Comparison of ENCODE assay signal across 11 cellular contexts in genomic region chr18:63683152-63683551, GRCh38. TPM values are rescaled to one million over a fixed set of nuclear protein-coding genes. Genes with fewer than 3 reads are reported as not detected.
A peak's percentile ranks its signal among the peaks of the same experiment; 100 is the strongest.
DNase-seq lines count a peak whose midpoint lies in the region; ATAC-seq and TF ChIP-seq lines count a peak whose summit lies in the region.
"Had no signal": no experiment of that assay in that cellular context is flagged by ENCODE, and none has a peak within 500 bp of the region (broad histone marks: within the 10 kb centered on the region; RNA-seq: fewer than 3 reads in every experiment).

No MANE protein-coding gene starts in this region.

- no peaks in the 10 kb centered on the region for H3K9me3 ChIP-seq in effector memory CD4-positive, alpha-beta T cell (ENCODE audit: control insufficient read depth, low read length)

- no peak overlapping the region for H4K5ac ChIP-seq in mesendoderm (ENCODE audit: low read length)

- H3K4me3 Mint-ChIP-seq in naive thymus-derived CD8-positive, alpha-beta T cell, result no peak overlapping the region
- H3K4me3 Mint-ChIP-seq: activated T-cell treated with anti-CD3 and anti-CD28 coated beads, Interleukin-2, amount 50 U/mL, for 4 hours; natural killer cell had no signal

- TF ChIP-seq CTCF in AG04449 (IDR thresholded peaks at IDR 0.05; ENCODE audit: insufficient read depth, low read length, missing control alignments), result no peak

- 100% methylated on average over 1 of the region's 2 CpGs for WGBS in mesendoderm (ENCODE audit: extremely low coverage, insufficient coverage, low lambda C conversion rate)

- H3K56ac ChIP-seq in mesendoderm (ENCODE audit: low read length), result no peak overlapping the region

- H2BK5ac ChIP-seq in mesendoderm (ENCODE audit: low read length), result no peak overlapping the region

- no peaks in the 10 kb centered on the region for H3K4me1 ChIP-seq in mesendoderm (ENCODE audit: control insufficient read depth, low read depth, low read length)
- H3K4me1 ChIP-seq in effector memory CD4-positive, alpha-beta T cell (ENCODE audit: control insufficient read depth, insufficient read depth, low read length, poor library complexity, severe bottlenecking), result no peaks in the 10 kb centered on the region

- H3K9me3 Mint-ChIP-seq in naive thymus-derived CD8-positive, alpha-beta T cell, result peaks cover 0 to 19% (median 3%) of the 10 kb centered on the region in 9 donors
- H3K9me3 Mint-ChIP-seq: activated T-cell treated with anti-CD3 and anti-CD28 coated beads, Interleukin-2, amount 50 U/mL, for 4 hours had no signal

- peak overlapping the region; percentile 65 for H3K18ac ChIP-seq in mesendoderm (ENCODE audit: low read length)

- no peak for ATAC-seq in GM18858 (IDR thresholded peaks at IDR 0.05; ENCODE audit: unreplicated experiment)
- no peak for ATAC-seq in naive thymus-derived CD8-positive, alpha-beta T cell
- ATAC-seq: activated T-cell treated with anti-CD3 and anti-CD28 coated beads, Interleukin-2, amount 50 U/mL, for 4 hours; natural killer cell had no signal

- no peak overlapping the region for H2AK5ac ChIP-seq in mesendoderm (ENCODE audit: low read length)

- no peak overlapping the region for H3K4me3 ChIP-seq in AG04449 (ENCODE audit: low read depth, low read length)
- H3K4me3 ChIP-seq in mesendoderm (ENCODE audit: low read length), result no peak overlapping the region
- H3K4me3 ChIP-seq in effector memory CD4-positive, alpha-beta T cell (ENCODE audit: insufficient read depth, low read depth, low read length, poor library complexity, severe bottlenecking), result no peak overlapping the region

- no peaks in the 10 kb centered on the region for H3K79me2 ChIP-seq in mesendoderm (ENCODE audit: control insufficient read depth, insufficient read depth, low read length)

- peak; percentile 96 for DNase-seq in AG04449 (ENCODE audit: low read depth, low spot score)
- peak; percentile 79 for DNase-seq in HS-5 (ENCODE audit: low read depth)
- peak; percentile 88 for DNase-seq in dedifferentiated amniotic fluid mesenchymal stem cell (ENCODE audit: extremely low spot score)
- DNase-seq in mesendoderm, result peak; percentile 94
- DNase-seq in 8988T, result no peak
- no peak for DNase-seq in naive thymus-derived CD8-positive, alpha-beta T cell
- no peak for DNase-seq in effector memory CD4-positive, alpha-beta T cell
- DNase-seq: activated T-cell treated with anti-CD3 and anti-CD28 coated beads, Interleukin-2, amount 50 U/mL, for 4 hours; natural killer cell; SHP77 treated with DMSO at 0.1 percent for 48 hours had no signal

- no peak overlapping the region for H4K8ac ChIP-seq in mesendoderm (ENCODE audit: low read depth, low read length)

- no peak overlapping the region for H3K4me2 ChIP-seq in mesendoderm (ENCODE audit: low read length)

- peak overlapping the region; percentile 80 for H2BK15ac ChIP-seq in mesendoderm (replicated peaks; ENCODE audit: low read depth)

- no peaks in the 10 kb centered on the region for H3K4me1 Mint-ChIP-seq in naive thymus-derived CD8-positive, alpha-beta T cell
- H3K4me1 Mint-ChIP-seq: natural killer cell had no signal

- no peaks in the 10 kb centered on the region for H3K36me3 ChIP-seq in mesendoderm (ENCODE audit: control insufficient read depth, insufficient read depth, low read length)
- no peaks in the 10 kb centered on the region for H3K36me3 ChIP-seq in effector memory CD4-positive, alpha-beta T cell (ENCODE audit: control insufficient read depth, insufficient read depth, low read length)

- CTCF ChIA-PET in AG04449 (lab: Yijun Ruan, JAX), result interaction anchor here (0.8 to 1.3 kb wide), 3 partner anchors 33 to 173 kb away, joined by 3 read pairs; no protein-coding TSS in a partner anchor

- H3K27ac Mint-ChIP-seq in naive thymus-derived CD8-positive, alpha-beta T cell, result no peak overlapping the region
- H3K27ac Mint-ChIP-seq: natural killer cell had no signal

- H3K79me1 ChIP-seq in mesendoderm (ENCODE audit: low read length), result no peaks in the 10 kb centered on the region

- no peak overlapping the region for H3K23ac ChIP-seq in mesendoderm (ENCODE audit: low read length)

- no peaks in the 10 kb centered on the region for H3K27me3 ChIP-seq in mesendoderm (ENCODE audit: insufficient read depth, low read length, poor library complexity)
- no peaks in the 10 kb centered on the region for H3K27me3 ChIP-seq in effector memory CD4-positive, alpha-beta T cell (replicated peaks; ENCODE audit: control insufficient read depth, insufficient read depth, low read length, poor library complexity, severe bottlenecking)

- peak overlapping the region; percentile 83 for H3K4ac ChIP-seq in mesendoderm (ENCODE audit: low read depth, low read length)

- H3K27me3 Mint-ChIP-seq in naive thymus-derived CD8-positive, alpha-beta T cell, result peaks cover 8 to 40% (median 19%) of the 10 kb centered on the region in 5 donors

- H3K27ac ChIP-seq in mesendoderm (ENCODE audit: low read depth, low read length), result no peak overlapping the region
- H3K27ac ChIP-seq in effector memory CD4-positive, alpha-beta T cell (ENCODE audit: insufficient read depth, low read length, poor library complexity, severe bottlenecking), result no peak overlapping the region

- no peaks in the 10 kb centered on the region for H3K36me3 Mint-ChIP-seq in naive thymus-derived CD8-positive, alpha-beta T cell
- H3K36me3 Mint-ChIP-seq: natural killer cell had no signal

- POLR2A ChIA-PET in AG04449 (lab: Yijun Ruan, JAX), result no interaction called here
- POLR2A ChIA-PET in naive thymus-derived CD8-positive, alpha-beta T cell (lab: Charles Lee), result no interaction called here

- no peak overlapping the region for H3K9ac ChIP-seq in mesendoderm (ENCODE audit: low read length)

- peak overlapping the region; percentile 15 for H2BK120ac ChIP-seq in mesendoderm (ENCODE audit: low read depth, low read length)

RNA-seq across cellular contexts. Expression of gene SERPINB11, which starts 19.6 kb away (rescaled TPM):
- 0.01 TPM for polyA plus RNA-seq in mesendoderm (2013, experiment 1 of 2)
- 0.08 TPM for polyA plus RNA-seq in mesendoderm (2013, experiment 2 of 2)
- not detected for total RNA-seq in naive thymus-derived CD8-positive, alpha-beta T cell
- polyA plus RNA-seq in naive thymus-derived CD8-positive, alpha-beta T cell, result not detected
- total RNA-seq: activated T-cell treated with anti-CD3 and anti-CD28 coated beads, Interleukin-2, amount 50 U/mL, for 4 hours; natural killer cell had no signal

RNA-seq across cellular contexts. Expression of gene SERPINB3, which starts 21.5 kb away (rescaled TPM):
- not detected for polyA plus RNA-seq in mesendoderm (2013, experiment 1 of 2)
- not detected for polyA plus RNA-seq in mesendoderm (2013, experiment 2 of 2)
- total RNA-seq in naive thymus-derived CD8-positive, alpha-beta T cell, result not detected
- polyA plus RNA-seq in naive thymus-derived CD8-positive, alpha-beta T cell, result not detected
- total RNA-seq: activated T-cell treated with anti-CD3 and anti-CD28 coated beads, Interleukin-2, amount 50 U/mL, for 4 hours; natural killer cell had no signal

RNA-seq across cellular contexts. Expression of gene SERPINB4, which starts 39.1 kb away (rescaled TPM):
- 0.13 TPM for polyA plus RNA-seq in mesendoderm (2013, experiment 1 of 2)
- polyA plus RNA-seq in mesendoderm (2013, experiment 2 of 2), result 0.08 TPM
- total RNA-seq in naive thymus-derived CD8-positive, alpha-beta T cell, result not detected
- not detected for polyA plus RNA-seq in naive thymus-derived CD8-positive, alpha-beta T cell
- total RNA-seq: activated T-cell treated with anti-CD3 and anti-CD28 coated beads, Interleukin-2, amount 50 U/mL, for 4 hours; natural killer cell had no signal

Comparison
In these comparisons a context has a peak if more than half of its experiments do, and no peak if none do; other contexts are left out.
1. DNase-seq: peak in AG04449 (single experiment), HS-5 (single experiment), dedifferentiated amniotic fluid mesenchymal stem cell (single experiment) and mesendoderm (single experiment); none in 8988T (single experiment), naive thymus-derived CD8-positive, alpha-beta T cell (0 of 10) and effector memory CD4-positive, alpha-beta T cell (0 of 3).